1 cellular context compared by ENCODE assay signal in the genomic region with DNA sequence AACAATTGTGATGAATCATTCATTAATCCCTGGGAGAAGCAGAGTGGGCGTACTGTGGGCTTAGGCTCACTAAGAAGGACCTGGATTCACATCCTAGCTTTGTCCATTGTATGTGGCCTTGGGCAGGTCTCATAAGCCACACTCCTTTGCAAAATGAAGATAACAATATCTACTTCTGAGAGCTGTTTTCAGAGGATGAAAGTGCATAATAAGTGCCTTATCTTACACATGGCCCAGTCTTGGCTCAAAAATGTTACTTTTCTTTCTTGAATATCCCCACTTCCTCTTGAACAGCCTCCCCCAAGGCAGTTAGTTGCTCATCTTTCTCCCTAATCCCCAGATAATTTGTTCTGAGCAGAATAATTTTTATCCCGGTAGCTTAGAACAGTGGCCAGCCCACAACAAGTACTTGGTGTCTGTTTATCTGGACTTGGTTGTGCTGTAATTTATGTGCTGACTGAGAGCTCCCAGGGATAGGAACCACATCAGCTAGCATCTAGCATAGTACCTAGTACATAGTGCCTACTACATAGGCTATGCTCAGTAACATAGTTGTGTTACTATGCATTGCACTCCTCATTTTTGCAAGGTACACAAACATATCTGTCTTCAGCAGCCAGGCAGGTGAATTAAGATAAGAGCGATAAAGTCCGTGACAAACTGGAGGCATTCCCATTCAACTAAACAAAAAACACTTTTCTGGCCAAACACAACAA.
TF ChIP-seq lines count a peak whose summit lies in the region.

No MANE protein-coding gene starts in this region.

TF ChIP-seq in HepG2, 621 proteins besides CTCF, POLR2A, EP300 and RAD21 (continued from another document):
- TF ChIP-seq ZNF749 (CRISPR knock-in tag; IDR thresholded peaks at IDR 0.05; ENCODE audit: borderline replicate concordance) (no peak), SOX5 (CRISPR knock-in tag; IDR thresholded peaks at IDR 0.05; ENCODE audit: borderline replicate concordance) (no peak), RCOR2 (CRISPR knock-in tag; IDR thresholded peaks at IDR 0.05) (no peak), ZFYVE20 (CRISPR knock-in tag; IDR thresholded peaks at IDR 0.05; ENCODE audit: borderline replicate concordance, low read depth) (no peak), MAFG (CRISPR knock-in tag; IDR thresholded peaks at IDR 0.05) (no peak), ZUFSP (CRISPR knock-in tag; IDR thresholded peaks at IDR 0.05; ENCODE audit: borderline replicate concordance) (no peak), ZNF232 (CRISPR knock-in tag; IDR thresholded peaks at IDR 0.05; ENCODE audit: borderline replicate concordance) (no peak), TSC22D2 (CRISPR knock-in tag; IDR thresholded peaks at IDR 0.05; ENCODE audit: borderline replicate concordance) (no peak), TMF1 (CRISPR knock-in tag; IDR thresholded peaks at IDR 0.05; ENCODE audit: low read depth) (no peak), ZBTB21 (CRISPR knock-in tag; IDR thresholded peaks at IDR 0.05) (no peak)
- TF ChIP-seq, protein P1, sequence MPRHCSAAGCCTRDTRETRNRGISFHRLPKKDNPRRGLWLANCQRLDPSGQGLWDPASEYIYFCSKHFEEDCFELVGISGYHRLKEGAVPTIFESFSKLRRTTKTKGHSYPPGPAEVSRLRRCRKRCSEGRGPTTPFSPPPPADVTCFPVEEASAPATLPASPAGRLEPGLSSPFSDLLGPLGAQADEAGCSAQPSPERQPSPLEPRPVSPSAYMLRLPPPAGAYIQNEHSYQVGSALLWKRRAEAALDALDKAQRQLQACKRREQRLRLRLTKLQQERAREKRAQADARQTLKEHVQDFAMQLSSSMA (CRISPR knock-in tag; IDR thresholded peaks at IDR 0.05): no peak
